Comparison of ENCODE assay signal across 13 cellular contexts in genomic region chr6:86706449-86706848, GRCh38.
DNase-seq lines count a peak whose midpoint lies in the region; ATAC-seq and TF ChIP-seq lines count a peak whose summit lies in the region.
"Had no signal": no experiment of that assay in that cellular context is flagged by ENCODE, and none has a peak within 500 bp of the region (broad histone marks: within the 10 kb centered on the region; RNA-seq: fewer than 3 reads in every experiment).

No MANE protein-coding gene starts in this region.

- H3K27me3 ChIP-seq in DOHH2 (ENCODE audit: control insufficient read depth, low read length) (no peaks in the 10 kb centered on the region), body of pancreas (no peaks in the 10 kb centered on the region)
- H3K27me3 ChIP-seq: heart left ventricle had no signal

- H3K9me2 ChIP-seq in DOHH2 (replicated peaks; ENCODE audit: control insufficient read depth, low read length), result no peaks in the 10 kb centered on the region

- no peak overlapping the region for H3K4me3 ChIP-seq in DOHH2 (ENCODE audit: low read length)
- H3K4me3 ChIP-seq in body of pancreas, result no peak overlapping the region
- H3K4me3 ChIP-seq: heart left ventricle had no signal

- no peak for TF ChIP-seq POLR2A in body of pancreas (IDR thresholded peaks at IDR 0.05)

- WGBS in body of pancreas, 2 donors, result 50 to 79% methylated on average over 1 to 4 of the region's 4 CpGs

- H3K36me3 ChIP-seq in DOHH2 (ENCODE audit: control insufficient read depth, low read length) (no peaks in the 10 kb centered on the region), body of pancreas (replicated peaks in 1 of 2; ENCODE audit: insufficient read depth in 1 of 2, low read depth in 2 of 2) (no peaks in the 10 kb centered on the region)
- H3K36me3 ChIP-seq: heart left ventricle had no signal

- peak; percentile 35 for TF ChIP-seq CTCF in DOHH2 (IDR thresholded peaks at IDR 0.05; ENCODE audit: low read depth, low read length, poor library complexity, severe bottlenecking)
- TF ChIP-seq CTCF in body of pancreas (IDR thresholded peaks at IDR 0.05), result no peak

- H3K4me1 ChIP-seq in DOHH2 (ENCODE audit: control insufficient read depth, low read length), result no peaks in the 10 kb centered on the region
- no peaks in the 10 kb centered on the region for H3K4me1 ChIP-seq in body of pancreas

- no peaks in the 10 kb centered on the region for H4K20me1 ChIP-seq in DOHH2 (ENCODE audit: control insufficient read depth, insufficient read depth, low read depth, low read length)

- peak; percentile 12 for DNase-seq in HuH-7 (ENCODE audit: low spot score)
- peak; percentile 50 for DNase-seq in ecto neural progenitor cell (ENCODE audit: low spot score)
- DNase-seq in body of pancreas, result no peak
- DNase-seq in DMS79 treated with DMSO at 0.1 percent for 48 hours (lab: John Stamatoyannopoulos, UW), result no peak
- DNase-seq in SIG-M5 (lab: John Stamatoyannopoulos, UW), result no peak
- DNase-seq in stimulated activated naive CD4-positive, alpha-beta T cell treated with Interleukin-2 at 50 U/mL for 16 hours (lab: John Stamatoyannopoulos, UW), result no peak
- DNase-seq: activated CD4-positive, alpha-beta T cell treated with anti-CD3 and anti-CD28 coated beads for 1 hour; GF-D8; heart left ventricle; NCI-H1092; NCI-H524 treated with DMSO at 0.1 percent for 48 hours had no signal

- ATAC-seq in GM19023 (IDR thresholded peaks at IDR 0.05; ENCODE audit: unreplicated experiment), result peak; percentile 50
- ATAC-seq in body of pancreas, result no peak

- no peaks in the 10 kb centered on the region for H3F3A ChIP-seq in DOHH2 (ENCODE audit: control insufficient read depth, insufficient read depth)

- H3K9me3 ChIP-seq in DOHH2 (ENCODE audit: control insufficient read depth, insufficient read depth, low read length), result no peaks in the 10 kb centered on the region
- H3K9me3 ChIP-seq in body of pancreas, result no peaks in the 10 kb centered on the region

- H3K79me2 ChIP-seq in DOHH2 (ENCODE audit: control insufficient read depth, low read length), result no peaks in the 10 kb centered on the region

- no peak overlapping the region for H3K27ac ChIP-seq in DOHH2 (ENCODE audit: low read depth, low read length)
- H3K27ac ChIP-seq in body of pancreas, result no peak overlapping the region
- H3K27ac ChIP-seq: heart left ventricle had no signal

- no peak overlapping the region for H3K4me2 ChIP-seq in DOHH2 (ENCODE audit: low read length)

- intact Hi-C loops in body of pancreas (cut with DNase I), result no loop called here

Comparison
In these comparisons a context has a peak if more than half of its experiments do, and no peak if none do; other contexts are left out.
1. DNase-seq: peak in HuH-7 (single experiment) and ecto neural progenitor cell (single experiment); none in body of pancreas (0 of 4), DMS79 treated with DMSO at 0.1 percent for 48 hours (single experiment), SIG-M5 (single experiment) and stimulated activated naive CD4-positive, alpha-beta T cell treated with Interleukin-2 at 50 U/mL for 16 hours (single experiment).